30 cellular contexts compared by ENCODE assay signal in the genomic region with DNA sequence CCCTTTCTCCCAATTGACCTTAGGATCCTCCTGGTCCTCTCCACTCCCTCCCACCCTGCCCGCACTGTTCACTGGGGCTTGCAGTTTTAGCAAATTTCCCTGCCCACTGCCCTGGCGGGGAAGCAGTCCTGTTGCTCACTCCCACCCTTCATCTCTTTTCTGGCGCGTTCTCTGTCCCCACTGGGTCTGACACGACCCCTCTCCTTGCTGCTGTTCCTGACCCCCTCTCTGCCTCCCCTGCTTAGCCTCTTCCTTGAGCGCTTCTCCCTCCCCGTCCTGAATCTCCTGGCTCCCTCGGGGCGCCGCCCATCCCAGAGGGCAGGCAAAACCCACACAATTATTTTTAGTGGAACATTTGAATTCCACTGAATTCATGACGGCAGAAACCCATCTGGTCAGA.
"Had no signal": no experiment of that assay in that cellular context is flagged by ENCODE, and none has a peak within 500 bp of the region (broad histone marks: within the 10 kb centered on the region; RNA-seq: fewer than 3 reads in every experiment).

No MANE protein-coding gene starts in this region.

- ATAC-seq: activated CD4-positive, alpha-beta T cell treated with anti-CD3 and anti-CD28 coated beads for 36 hours; activated CD8-positive, alpha-beta T cell treated with anti-CD3 and anti-CD28 coated beads for 36 hours; activated T-cell treated with anti-CD3 and anti-CD28 coated beads, Interleukin-2, amount 50 U/mL, for 4 hours; activated T-helper 17 cell treated with anti-CD3 and anti-CD28 coated beads, Interleukin-2, amount 50 U/mL, for 72 hours; gastroesophageal sphincter; heart right ventricle; T-helper 17 cell had no signal

- H3K27me3 ChIP-seq: brain microvascular endothelial cell, esophagus squamous epithelium, heart right ventricle had no signal

- H3K27ac ChIP-seq: brain microvascular endothelial cell, coronary artery, dorsolateral prefrontal cortex, esophagus squamous epithelium, gastroesophageal sphincter, heart right ventricle had no signal

- H3K36me3 ChIP-seq: brain microvascular endothelial cell, esophagus squamous epithelium, gastroesophageal sphincter, heart right ventricle had no signal

- H3K4me1 Mint-ChIP-seq: activated CD4-positive, alpha-beta T cell treated with anti-CD3 and anti-CD28 coated beads for 36 hours; activated CD4-positive, alpha-beta T cell treated with anti-CD3 and anti-CD28 coated beads, Interleukin-2, amount 10 ng/mL, durations not matched to agents 7 days and 5 days; activated T-helper 17 cell treated with anti-CD3 and anti-CD28 coated beads, Interleukin-2, amount 50 U/mL, for 72 hours; central memory CD8-positive, alpha-beta T cell; endodermal cell; T-helper 17 cell had no signal

- H3K36me3 Mint-ChIP-seq: activated naive CD8-positive, alpha-beta T cell had no signal

- H3K27me3 Mint-ChIP-seq: activated CD4-positive, alpha-beta T cell treated with anti-CD3 and anti-CD28 coated beads for 36 hours; activated CD4-positive, alpha-beta T cell treated with anti-CD3 and anti-CD28 coated beads, Interleukin-2, amount 10 ng/mL, durations not matched to agents 7 days and 5 days; activated CD8-positive, alpha-beta T cell treated with anti-CD3 and anti-CD28 coated beads for 36 hours; activated naive CD8-positive, alpha-beta T cell; activated T-helper 17 cell treated with anti-CD3 and anti-CD28 coated beads, Interleukin-2, amount 50 U/mL, for 72 hours; central memory CD8-positive, alpha-beta T cell; dendritic cell treated with granulocyte-macrophage colony-stimulating factor and Interleukin-4, amounts not matched to agents 40 ng/mL and 50 ng/mL, for 4 days; T-helper 17 cell had no signal

- DNase-seq: activated CD4-positive, alpha-beta T cell treated with anti-CD3 and anti-CD28 coated beads for 36 hours; activated CD4-positive, alpha-beta T cell treated with anti-CD3 and anti-CD28 coated beads, Interleukin-2, amount 10 ng/mL, durations not matched to agents 7 days and 5 days; activated CD4-positive, alpha-beta T cell treated with anti-CD3 and anti-CD28 coated beads, Interleukin-2, amount 50 U/mL, for 48 hours; activated CD4-positive, CD25-positive, alpha-beta regulatory T cell; activated CD4-positive, CD25-positive, alpha-beta regulatory T cell treated with anti-CD3 and anti-CD28 coated beads, Interleukin-2, amount 50 U/mL, for 72 hours; activated CD8-positive, alpha-beta memory T cell treated with anti-CD3 and anti-CD28 coated beads for 24 hours; activated CD8-positive, alpha-beta T cell treated with anti-CD3 and anti-CD28 coated beads for 36 hours; activated effector memory CD4-positive, alpha-beta T cell treated with Interleukin-2 at 50 U/mL for 16 hours; activated gamma-delta T cell treated with Interleukin-2 at 50 U/mL for 16 hours; activated naive CD4-positive, alpha-beta T cell treated with anti-CD3 and anti-CD28 coated beads, Interleukin-2, amount 50 U/mL, for 16 hours; activated naive CD4-positive, alpha-beta T cell treated with Interleukin-2 at 50 U/mL for 16 hours; activated T-cell treated with anti-CD3 and anti-CD28 coated beads, Interleukin-2, amount 50 U/mL, for 4 hours; amniotic stem cell; anterior cingulate cortex; brain microvascular endothelial cell; dorsolateral prefrontal cortex; effector memory CD4-positive, alpha-beta T cell; endodermal cell; erythroblast; esophagus squamous epithelium; foreskin melanocyte; heart right ventricle; T-helper 1 cell; T-helper 17 cell had no signal

- H3K4me3 Mint-ChIP-seq: activated CD4-positive, alpha-beta T cell treated with anti-CD3 and anti-CD28 coated beads for 36 hours; activated CD4-positive, alpha-beta T cell treated with anti-CD3 and anti-CD28 coated beads, Interleukin-2, amount 10 ng/mL, durations not matched to agents 7 days and 5 days; activated CD8-positive, alpha-beta T cell treated with anti-CD3 and anti-CD28 coated beads for 36 hours; activated naive CD8-positive, alpha-beta T cell; activated T-cell treated with anti-CD3 and anti-CD28 coated beads, Interleukin-2, amount 50 U/mL, for 4 hours; activated T-helper 17 cell treated with anti-CD3 and anti-CD28 coated beads, Interleukin-2, amount 50 U/mL, for 72 hours; central memory CD8-positive, alpha-beta T cell; dendritic cell treated with granulocyte-macrophage colony-stimulating factor and Interleukin-4, amounts not matched to agents 40 ng/mL and 50 ng/mL, for 4 days; endodermal cell; T-helper 17 cell had no signal

- H3K4me3 ChIP-seq: coronary artery, dorsolateral prefrontal cortex, esophagus squamous epithelium, gastroesophageal sphincter, heart right ventricle had no signal

- H3K27ac Mint-ChIP-seq: activated CD4-positive, alpha-beta T cell treated with anti-CD3 and anti-CD28 coated beads for 36 hours; activated CD4-positive, alpha-beta T cell treated with anti-CD3 and anti-CD28 coated beads, Interleukin-2, amount 10 ng/mL, durations not matched to agents 7 days and 5 days; activated CD8-positive, alpha-beta T cell treated with anti-CD3 and anti-CD28 coated beads for 36 hours; activated naive CD8-positive, alpha-beta T cell; activated T-helper 17 cell treated with anti-CD3 and anti-CD28 coated beads, Interleukin-2, amount 50 U/mL, for 72 hours; dendritic cell treated with granulocyte-macrophage colony-stimulating factor and Interleukin-4, amounts not matched to agents 40 ng/mL and 50 ng/mL, for 4 days; endodermal cell; T-helper 17 cell had no signal

- H3K4me1 ChIP-seq: esophagus squamous epithelium, gastroesophageal sphincter, heart right ventricle had no signal
